Comparison of ENCODE assay signal across 8 cellular contexts in genomic region chr19:50325310-50326100, GRCh38.
DNase-seq lines count a peak whose midpoint lies in the region; ATAC-seq and TF ChIP-seq lines count a peak whose summit lies in the region.

No MANE protein-coding gene starts in this region.

- H3K27ac ChIP-seq in iPS-20b (ENCODE audit: low read length), result no peak overlapping the region

- TF ChIP-seq CTCF in GM06990 (IDR thresholded peaks at IDR 0.05; ENCODE audit: insufficient read depth, low read length, poor library complexity, severe bottlenecking), result no peak

- no peaks in the 10 kb centered on the region for H3K4me1 ChIP-seq in iPS-20b (ENCODE audit: insufficient read depth, low read length)

- no peak overlapping the region for H3K9ac ChIP-seq in iPS-20b (ENCODE audit: low read depth, low read length)

- ATAC-seq in GM21423 (IDR thresholded peaks at IDR 0.05; ENCODE audit: unreplicated experiment) (no peak), GM21619 (IDR thresholded peaks at IDR 0.05; ENCODE audit: unreplicated experiment) (no peak)

- DNase-seq in GM06990 (ENCODE audit: extremely low read depth, insufficient read length), result peak; percentile 85
- DNase-seq in NCI-H1694 treated with DMSO at 0.1 percent for 48 hours (lab: John Stamatoyannopoulos, UW), result peak; percentile 92
- DNase-seq in T-helper 2 cell, result peak; percentile 41 to 85 (median 60)
- DNase-seq in amygdala (lab: John Stamatoyannopoulos, UW), result peak in 50 of 56 donors; percentile 17 to 84 (median 58)
- peak; percentile 54 to 74 for DNase-seq in stimulated activated CD4-positive, alpha-beta T cell treated with anti-CD3 and anti-CD28 coated beads, Interleukin-1b, Interleukin-23, amount 100 ng/mL, for 4 hours (ENCODE audit: low read depth in 2 of 2)

- H3K9me3 ChIP-seq in iPS-20b (ENCODE audit: insufficient read depth, low read depth, low read length), result peaks cover 20% of the 10 kb centered on the region

- H3K36me3 ChIP-seq in GM06990 (ENCODE audit: control insufficient read depth, insufficient read depth, low read length), result peaks cover 3% of the 10 kb centered on the region
- H3K36me3 ChIP-seq in iPS-20b (ENCODE audit: insufficient read depth, low read depth, low read length), result no peaks in the 10 kb centered on the region

- H3K4me3 ChIP-seq in GM06990 (replicated peaks; ENCODE audit: low read depth, low read length), result 0 out of 2 replicates have a peak overlapping the region, but pooled peaks have one; percentile 20
- H3K4me3 ChIP-seq in iPS-20b (ENCODE audit: low read length), result peak overlapping the region; percentile 58

- no peaks in the 10 kb centered on the region; the same call in 1 of the 2 replicates for H3K27me3 ChIP-seq in GM06990 (replicated peaks; ENCODE audit: control insufficient read depth, insufficient read depth, low read length)
- H3K27me3 ChIP-seq in iPS-20b (ENCODE audit: insufficient read depth, low read length), result peaks cover 18% of the 10 kb centered on the region
